In the genomic region with DNA sequence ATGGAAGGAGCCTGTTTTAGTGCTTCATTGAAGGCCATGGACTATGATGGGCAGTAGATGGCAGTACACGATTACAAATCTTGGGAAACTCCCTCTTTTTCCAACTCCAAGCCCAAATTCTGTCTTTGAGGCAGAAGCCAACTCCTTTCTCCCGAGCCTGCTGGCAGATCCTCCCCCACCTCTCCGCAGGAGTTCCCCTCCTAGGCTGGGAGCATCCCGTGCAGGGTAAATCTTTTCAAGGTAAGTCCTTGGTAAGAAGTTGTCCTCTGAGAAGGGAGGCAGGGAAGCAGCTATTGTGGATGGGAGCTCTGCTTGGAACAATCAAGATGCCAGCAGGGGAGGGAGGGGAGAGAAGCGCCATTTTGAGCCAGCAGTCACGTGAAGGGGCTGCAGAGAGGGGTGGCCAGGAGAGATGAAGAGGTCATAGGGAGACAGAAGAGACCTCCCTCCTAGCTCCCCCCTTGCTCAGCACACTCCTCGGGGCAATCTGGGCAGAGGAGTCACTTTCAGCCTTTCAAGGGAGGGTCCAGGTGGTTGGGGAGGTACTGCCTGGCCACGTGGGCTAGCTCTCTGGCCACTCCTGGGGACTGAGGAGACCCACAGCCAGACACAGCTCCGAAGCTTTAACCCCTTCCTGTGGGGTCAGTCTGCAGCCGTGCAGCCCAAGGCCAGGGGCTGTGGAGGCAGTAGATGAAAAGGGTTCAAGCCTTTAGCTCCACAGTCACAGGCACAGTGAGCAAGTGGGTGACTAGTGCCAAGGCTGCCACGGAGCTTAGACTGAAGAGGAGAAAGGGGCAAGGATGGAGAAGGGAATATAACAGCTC, we compare ENCODE assay signal across 8 cellular contexts. TPM values are rescaled to one million over a fixed set of nuclear protein-coding genes. Genes with fewer than 3 reads are reported as not detected.
DNase-seq lines count a peak whose midpoint lies in the region; ATAC-seq and TF ChIP-seq lines count a peak whose summit lies in the region.

No MANE protein-coding gene starts in this region.

- intact Hi-C loops in adrenal gland (cut with DNase I) = loop anchor here in 1 of 2 donors (5.0 kb wide), 1 partner anchor 478 kb away; no protein-coding TSS in a partner anchor
- intact Hi-C loops in Right ventricle myocardium superior (cut with DNase I) = no loop called here
- intact Hi-C loops in ovary (cut with DNase I) = loop anchor here in 3 of 4 donors (10.0 kb wide), 4 partner anchors 166 to 786 kb away; a partner anchor contains a TSS

- peak overlapping the region; percentile 82 for H3K4me3 Mint-ChIP-seq in GM23338

- H3K4me2 ChIP-seq in GM23338 = peak overlapping the region; percentile 61

- H3K4me3 ChIP-seq in GM23338 = peak overlapping the region; percentile 53
- H3K4me3 ChIP-seq in adrenal gland = peak overlapping the region; percentile 6 to 53 (median 22)
- H3K4me3 ChIP-seq in ovary = peak overlapping the region; percentile 36

- H3K9me2 ChIP-seq in GM23338 (ENCODE audit: insufficient read depth) = no peaks in the 10 kb centered on the region

- H3K4me1 Mint-ChIP-seq in GM23338 = peaks cover 11% of the 10 kb centered on the region

- H3K79me2 ChIP-seq in GM23338 (replicated peaks; ENCODE audit: insufficient read depth) = no peaks in the 10 kb centered on the region; the same call in 1 of the 2 replicates

- peak overlapping the region; percentile 43; the same call in 1 of the 2 replicates for H2AFZ ChIP-seq in GM23338

- no peak for TF ChIP-seq EP300 in ovary (IDR thresholded peaks at IDR 0.05)

- DNase-seq in AML-193 (lab: John Stamatoyannopoulos, UW) (peak; percentile 63 to 67), GM23338 (ENCODE audit: low spot score) (peak; percentile 93), NCI-H2196 (lab: John Stamatoyannopoulos, UW; ENCODE audit: unreplicated experiment) (peak; percentile 75), adrenal gland (peak; percentile 50 to 73 (median 67)), Right ventricle myocardium superior (peak; percentile 50), ovary (peak; percentile 58 to 71 (median 61))
- DNase-seq in activated CD8-positive, alpha-beta memory T cell treated with anti-CD3 and anti-CD28 coated beads, Interleukin-2, amount 50 U/mL, for 4 hours = no peak
- DNase-seq in activated CD4-positive, CD25-positive, alpha-beta regulatory T cell treated with anti-CD3 and anti-CD28 coated beads, Interleukin-2, amount 50 U/mL, for 72 hours = no peak

- peak overlapping the region; percentile 94 for H3K27ac Mint-ChIP-seq in GM23338

- H3K4me1 ChIP-seq in GM23338 (ENCODE audit: insufficient read depth) (peaks cover 7% of the 10 kb centered on the region), adrenal gland (replicated peaks in 1 of 2) (peaks cover 4 to 10% of the 10 kb centered on the region in 2 donors), ovary (ENCODE audit: insufficient read depth) (no peaks in the 10 kb centered on the region)

- no peaks in the 10 kb centered on the region for H3F3A ChIP-seq in GM23338 (replicated peaks; ENCODE audit: low read depth)

- H3K36me3 Mint-ChIP-seq in GM23338 (ENCODE audit: low read depth) = peaks cover 15% of the 10 kb centered on the region

- 11 to 22% (median 17%) methylated on average over 9 to 11 of the region's 11 CpGs for WGBS in adrenal gland, 4 donors
- 3 to 6% (median 5%) methylated on average over 11 of the region's 11 CpGs for WGBS in ovary, 3 donors

- no peaks in the 10 kb centered on the region for H3K9me3 Mint-ChIP-seq in GM23338

- TF ChIP-seq POLR2A in adrenal gland (IDR thresholded peaks at IDR 0.05) (peak in 1 of 2 donors; percentile 29), ovary (IDR thresholded peaks at IDR 0.05) (no peak)

- ATAC-seq in GM23338 (peak; percentile 92), Right ventricle myocardium superior (ENCODE audit: poor library complexity) (peak; percentile 84)

- H3K27me3 ChIP-seq in GM23338 (ENCODE audit: insufficient read depth) (no peaks in the 10 kb centered on the region), adrenal gland (no peaks in the 10 kb centered on the region), ovary (no peaks in the 10 kb centered on the region)

- H3K27ac ChIP-seq in GM23338 (ENCODE audit: low read depth) (peak overlapping the region; percentile 90), adrenal gland (peak overlapping the region; percentile 36 to 81 (median 45)), ovary (peak overlapping the region; percentile 39 to 62)

- H3K9me3 ChIP-seq in adrenal gland (replicated peaks in 1 of 3) (no peaks in the 10 kb centered on the region), ovary (no peaks in the 10 kb centered on the region)

- H4K20me1 ChIP-seq in GM23338 (replicated peaks; ENCODE audit: insufficient read depth) = no peaks in the 10 kb centered on the region

- H3K36me3 ChIP-seq in GM23338 (ENCODE audit: insufficient read depth) (no peaks in the 10 kb centered on the region), adrenal gland (replicated peaks in 1 of 2) (no peaks in the 10 kb centered on the region), ovary (no peaks in the 10 kb centered on the region)

- no peaks in the 10 kb centered on the region for H3K27me3 Mint-ChIP-seq in GM23338 (ENCODE audit: insufficient read depth, low read depth, poor library complexity)

- TF ChIP-seq CTCF in GM23338 (conservative IDR thresholded peaks at IDR 0.05; ENCODE audit: low read depth in 2 of 2) (peak; percentile 79 to 86), adrenal gland (IDR thresholded peaks at IDR 0.05) (peak; percentile 43 to 80 (median 70)), ovary (IDR thresholded peaks at IDR 0.05) (peak in 2 of 3 donors; percentile 52 to 69)

TF ChIP-seq in GM23338, 12 proteins besides CTCF, POLR2A, EP300 and RAD21 (continues in another document):
- TF ChIP-seq, protein P1, sequence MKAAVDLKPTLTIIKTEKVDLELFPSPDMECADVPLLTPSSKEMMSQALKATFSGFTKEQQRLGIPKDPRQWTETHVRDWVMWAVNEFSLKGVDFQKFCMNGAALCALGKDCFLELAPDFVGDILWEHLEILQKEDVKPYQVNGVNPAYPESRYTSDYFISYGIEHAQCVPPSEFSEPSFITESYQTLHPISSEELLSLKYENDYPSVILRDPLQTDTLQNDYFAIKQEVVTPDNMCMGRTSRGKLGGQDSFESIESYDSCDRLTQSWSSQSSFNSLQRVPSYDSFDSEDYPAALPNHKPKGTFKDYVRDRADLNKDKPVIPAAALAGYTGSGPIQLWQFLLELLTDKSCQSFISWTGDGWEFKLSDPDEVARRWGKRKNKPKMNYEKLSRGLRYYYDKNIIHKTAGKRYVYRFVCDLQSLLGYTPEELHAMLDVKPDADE (IDR thresholded peaks at IDR 0.05) = no peak; the same call in 1 of the 2 replicates
- TF ChIP-seq POLR2AphosphoS5 (IDR thresholded peaks at IDR 0.05; ENCODE audit: low read depth) = peak; percentile 61
- no peak for TF ChIP-seq CREB1 (CRISPR knock-in tag; IDR thresholded peaks at IDR 0.05; ENCODE audit: low read depth)
- peak; percentile 10; the same call in 1 of the 2 replicates for TF ChIP-seq NANOG (IDR thresholded peaks at IDR 0.05; ENCODE audit: borderline replicate concordance)
- 0 out of 2 replicates have a peak, but pooled peaks have one; percentile 56 for TF ChIP-seq ZNF114 (CRISPR knock-in tag; IDR thresholded peaks at IDR 0.05)
- TF ChIP-seq, protein P2, sequence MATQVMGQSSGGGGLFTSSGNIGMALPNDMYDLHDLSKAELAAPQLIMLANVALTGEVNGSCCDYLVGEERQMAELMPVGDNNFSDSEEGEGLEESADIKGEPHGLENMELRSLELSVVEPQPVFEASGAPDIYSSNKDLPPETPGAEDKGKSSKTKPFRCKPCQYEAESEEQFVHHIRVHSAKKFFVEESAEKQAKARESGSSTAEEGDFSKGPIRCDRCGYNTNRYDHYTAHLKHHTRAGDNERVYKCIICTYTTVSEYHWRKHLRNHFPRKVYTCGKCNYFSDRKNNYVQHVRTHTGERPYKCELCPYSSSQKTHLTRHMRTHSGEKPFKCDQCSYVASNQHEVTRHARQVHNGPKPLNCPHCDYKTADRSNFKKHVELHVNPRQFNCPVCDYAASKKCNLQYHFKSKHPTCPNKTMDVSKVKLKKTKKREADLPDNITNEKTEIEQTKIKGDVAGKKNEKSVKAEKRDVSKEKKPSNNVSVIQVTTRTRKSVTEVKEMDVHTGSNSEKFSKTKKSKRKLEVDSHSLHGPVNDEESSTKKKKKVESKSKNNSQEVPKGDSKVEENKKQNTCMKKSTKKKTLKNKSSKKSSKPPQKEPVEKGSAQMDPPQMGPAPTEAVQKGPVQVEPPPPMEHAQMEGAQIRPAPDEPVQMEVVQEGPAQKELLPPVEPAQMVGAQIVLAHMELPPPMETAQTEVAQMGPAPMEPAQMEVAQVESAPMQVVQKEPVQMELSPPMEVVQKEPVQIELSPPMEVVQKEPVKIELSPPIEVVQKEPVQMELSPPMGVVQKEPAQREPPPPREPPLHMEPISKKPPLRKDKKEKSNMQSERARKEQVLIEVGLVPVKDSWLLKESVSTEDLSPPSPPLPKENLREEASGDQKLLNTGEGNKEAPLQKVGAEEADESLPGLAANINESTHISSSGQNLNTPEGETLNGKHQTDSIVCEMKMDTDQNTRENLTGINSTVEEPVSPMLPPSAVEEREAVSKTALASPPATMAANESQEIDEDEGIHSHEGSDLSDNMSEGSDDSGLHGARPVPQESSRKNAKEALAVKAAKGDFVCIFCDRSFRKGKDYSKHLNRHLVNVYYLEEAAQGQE (IDR thresholded peaks at IDR 0.05; ENCODE audit: unreplicated experiment) = no peak
- no peak for TF ChIP-seq EZH2phosphoT487 (IDR thresholded peaks at IDR 0.05; ENCODE audit: unreplicated experiment)
- TF ChIP-seq STAT1 (IDR thresholded peaks at IDR 0.05; ENCODE audit: unreplicated experiment) = no peak
- TF ChIP-seq ZNF331 (CRISPR knock-in tag; IDR thresholded peaks at IDR 0.05; ENCODE audit: low read depth) = no peak

RNA-seq across cellular contexts. Expression of a gene that starts 9.6 kb away (rescaled TPM):
- total RNA-seq in GM23338 (2014; rRNA removed; shearing (Covaris generic)) = 9.4 and 15.8 TPM in 2 replicates
- polyA plus RNA-seq in GM23338 (2016; fragmentation: Nextera tagmentation; extraction: Ambion mirVana) = 11.1 and 13.9 TPM in 2 replicates
- 10 to 100 TPM; 14.4 to 52.3 (median 20.9) TPM for total RNA-seq in adrenal gland
- 10 to 100 TPM; 15.7 to 35.5 (median 17.5) TPM for polyA plus RNA-seq in adrenal gland
- 6.7 TPM for total RNA-seq in Right ventricle myocardium superior
- 10 to 100 TPM; 10.6 to 53.9 (median 17.5) TPM for total RNA-seq in ovary
- polyA plus RNA-seq in ovary = 10 to 100 TPM in 1 of 2 donors, 1 to 10 TPM in 1; 9.4 to 38.9 TPM

RNA-seq across cellular contexts. Expression of a gene that starts 51.5 kb away (rescaled TPM):
- not detected in 2 replicates for total RNA-seq in GM23338 (2014; rRNA removed; shearing (Covaris generic))
- not detected in 2 replicates for polyA plus RNA-seq in GM23338 (2016; fragmentation: Nextera tagmentation; extraction: Ambion mirVana)
- 1 to 10 TPM in 4 of 8 donors, under 1 TPM in 4; 0.09 to 2.8 (median 1.3) TPM for total RNA-seq in adrenal gland
- polyA plus RNA-seq in adrenal gland = 1 to 10 TPM in 2 of 3 donors, under 1 TPM in 1; 0.92 to 1.2 (median 1.0) TPM
- 1.9 TPM for total RNA-seq in Right ventricle myocardium superior
- total RNA-seq in ovary = 10 to 100 TPM in 4 of 7 donors, 1 to 10 TPM in 3; 5.9 to 20.1 (median 14.1) TPM
- 10 to 100 TPM in 1 of 2 donors, 1 to 10 TPM in 1; 8.6 to 23.6 TPM for polyA plus RNA-seq in ovary

Comparison
In these comparisons a context has a peak if more than half of its experiments do, and no peak if none do; other contexts are left out.
1. DNase-seq: peak in AML-193 (2 of 2), GM23338 (single experiment), NCI-H2196 (single experiment), adrenal gland (7 of 7), Right ventricle myocardium superior (single experiment) and ovary (5 of 5); none in activated CD8-positive, alpha-beta memory T cell treated with anti-CD3 and anti-CD28 coated beads, Interleukin-2, amount 50 U/mL, for 4 hours (single experiment) and activated CD4-positive, CD25-positive, alpha-beta regulatory T cell treated with anti-CD3 and anti-CD28 coated beads, Interleukin-2, amount 50 U/mL, for 72 hours (single experiment).
2. Peak in every context shown above with its lines, with median percentiles within 50 percentile points of each other: H3K27ac ChIP-seq, H3K4me3 ChIP-seq and CTCF ChIP-seq.